10 cellular contexts compared by ENCODE assay signal in the genomic region with DNA sequence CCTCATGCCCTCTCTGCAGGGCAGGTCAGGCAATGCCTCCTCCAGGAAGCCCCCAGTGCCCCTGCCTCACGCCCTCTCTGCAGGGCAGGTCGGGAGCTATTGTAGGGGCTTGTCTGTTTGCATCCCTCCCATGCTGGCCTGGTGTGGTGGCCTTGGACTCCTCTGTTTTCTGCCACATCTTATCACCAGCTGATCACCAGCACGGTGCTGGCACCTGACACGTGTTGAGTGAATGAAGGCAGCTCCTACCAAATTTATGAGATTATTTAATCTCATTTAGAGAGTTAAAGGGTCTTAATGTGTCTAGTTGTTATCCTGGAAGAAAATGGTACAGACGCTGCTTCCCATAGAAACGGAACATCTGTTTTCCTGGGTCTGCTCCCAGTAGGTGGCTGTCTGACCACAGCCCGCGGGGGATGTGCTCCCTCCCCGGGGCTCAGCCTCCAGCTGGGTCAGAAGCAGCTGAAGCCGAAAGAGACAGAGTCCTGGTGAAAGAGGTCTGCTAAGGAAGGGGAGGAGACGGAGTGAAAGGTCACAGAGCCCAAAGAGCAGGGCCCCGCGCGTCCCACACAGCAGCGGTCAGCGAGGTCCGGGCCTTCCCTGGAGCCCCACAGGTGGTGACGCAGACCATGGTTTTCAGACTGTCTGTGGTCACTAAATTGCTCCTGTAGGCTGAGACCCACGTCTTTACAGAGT. TPM values are rescaled to one million over a fixed set of nuclear protein-coding genes. Genes with fewer than 3 reads are reported as not detected.
DNase-seq lines count a peak whose midpoint lies in the region; ATAC-seq and TF ChIP-seq lines count a peak whose summit lies in the region.
"Had no signal": no experiment of that assay in that cellular context is flagged by ENCODE, and none has a peak within 500 bp of the region (broad histone marks: within the 10 kb centered on the region; RNA-seq: fewer than 3 reads in every experiment).

No MANE protein-coding gene starts in this region.

- peaks cover 3% of the 10 kb centered on the region for H3K79me1 ChIP-seq in neuronal stem cell (ENCODE audit: low read depth, low read length)

- H3K14ac ChIP-seq in neuronal stem cell (ENCODE audit: low read length): no peak overlapping the region

- H3K36me3 ChIP-seq in BLaER1 (peaks cover 83% of the 10 kb centered on the region), esophagus squamous epithelium (peaks cover 0 to 41% (median 0%) of the 10 kb centered on the region in 3 donors), neuronal stem cell (replicated peaks in 1 of 2; ENCODE audit: control insufficient read depth in 2 of 2, insufficient read depth in 2 of 2, low read length in 2 of 2) (peaks cover 0 to 75% of the 10 kb centered on the region in 2 donors)

- H3K27ac ChIP-seq in BLaER1 (peak overlapping the region; percentile 45), esophagus squamous epithelium (peak overlapping the region in 3 of 4 donors; percentile 60 to 83 (median 74)), neuronal stem cell (replicated peaks; ENCODE audit: low read length) (peak overlapping the region; percentile 33)
- H3K27ac ChIP-seq: epithelial cell of prostate had no signal

- H2AFZ ChIP-seq in neuronal stem cell (ENCODE audit: low read length): no peak overlapping the region

- H2BK120ac ChIP-seq in neuronal stem cell (ENCODE audit: low read depth, low read length): peak overlapping the region; percentile 88

- intact Hi-C loops in esophagus squamous epithelium (cut with DNase I): no loop called here

- TF ChIP-seq CTCF in esophagus squamous epithelium (IDR thresholded peaks at IDR 0.05): no peak

- H3K4me3 ChIP-seq in BLaER1 (no peak overlapping the region), esophagus squamous epithelium (no peak overlapping the region), neuronal stem cell (ENCODE audit: low read length in 2 of 2) (no peak overlapping the region)

- H2BK5ac ChIP-seq in neuronal stem cell (ENCODE audit: low read length): no peak overlapping the region

- TF ChIP-seq POLR2A in esophagus squamous epithelium (IDR thresholded peaks at IDR 0.05): no peak

- ATAC-seq in GM18498 (IDR thresholded peaks at IDR 0.05; ENCODE audit: unreplicated experiment): no peak
- ATAC-seq in GM19452 (IDR thresholded peaks at IDR 0.05; ENCODE audit: unreplicated experiment): no peak

- peak; percentile 46 for DNase-seq in NCI-H146 treated with DMSO at 0.1 percent for 48 hours (lab: John Stamatoyannopoulos, UW; ENCODE audit: unreplicated experiment)
- no peak for DNase-seq in esophagus squamous epithelium (lab: John Stamatoyannopoulos, UW)
- no peak for DNase-seq in neuronal stem cell (ENCODE audit: low spot score)
- no peak for DNase-seq in NOMO-1 treated with dmso at 0.1 percent for 144 hours (lab: John Stamatoyannopoulos, UW; ENCODE audit: unreplicated experiment)
- no peak for DNase-seq in DMS153 treated with DMSO at 0.1 percent for 48 hours (lab: John Stamatoyannopoulos, UW; ENCODE audit: unreplicated experiment)
- DNase-seq: T1000 had no signal

- H2AK5ac ChIP-seq in neuronal stem cell (ENCODE audit: low read depth, low read length): peak overlapping the region; percentile 81

- H3K9me3 ChIP-seq in BLaER1 (no peaks in the 10 kb centered on the region), esophagus squamous epithelium (no peaks in the 10 kb centered on the region), neuronal stem cell (replicated peaks in 1 of 2; ENCODE audit: control insufficient read depth in 2 of 2, insufficient read depth in 1 of 2, low read depth in 1 of 2, low read length in 2 of 2) (peaks cover 0 to under 1% of the 10 kb centered on the region in 2 donors)

- peak overlapping the region; percentile 92 for H3K18ac ChIP-seq in neuronal stem cell (ENCODE audit: low read length)

- peak overlapping the region; percentile 86 for H2BK15ac ChIP-seq in neuronal stem cell (ENCODE audit: low read length)

- H3K27me3 ChIP-seq in BLaER1 (no peaks in the 10 kb centered on the region), esophagus squamous epithelium (no peaks in the 10 kb centered on the region), neuronal stem cell (ENCODE audit: control insufficient read depth in 3 of 3, insufficient read depth in 3 of 3, low read depth in 1 of 3, low read length in 3 of 3) (peaks cover 0 to 2% (median 0%) of the 10 kb centered on the region in 3 experiments)

- 53 to 59% methylated on average over 13 to 19 of the region's 19 CpGs for WGBS in esophagus squamous epithelium, 2 donors
- no CpG with 5 or more reads among the region's 19 CpGs for WGBS in neuronal stem cell (ENCODE audit: extremely low coverage in 2 of 2, insufficient read length in 2 of 2, insufficient replicate concordance in 1 of 2), 2 donors

- peak overlapping the region; percentile 1 for H3K23ac ChIP-seq in neuronal stem cell (ENCODE audit: low read depth, low read length, poor library complexity)

- H4K8ac ChIP-seq in neuronal stem cell (ENCODE audit: low read depth, low read length): peak overlapping the region; percentile 95

- H3K9ac ChIP-seq in BLaER1: peak overlapping the region; percentile 10; the same call in 1 of the 2 replicates
- peak overlapping the region; percentile 55 for H3K9ac ChIP-seq in neuronal stem cell (ENCODE audit: low read depth, low read length, poor library complexity)

- no peak overlapping the region for H2BK12ac ChIP-seq in neuronal stem cell (ENCODE audit: low read length)

- no peak overlapping the region for H3K4ac ChIP-seq in neuronal stem cell (ENCODE audit: low read length)

- peak overlapping the region; percentile 79 for H3K4me2 ChIP-seq in BLaER1
- peak overlapping the region; percentile 13 for H3K4me2 ChIP-seq in neuronal stem cell (ENCODE audit: insufficient read depth, low read length, poor library complexity, severe bottlenecking)

- H4K20me1 ChIP-seq in BLaER1: peaks cover 86% of the 10 kb centered on the region

- no peak overlapping the region for H4K91ac ChIP-seq in neuronal stem cell (ENCODE audit: low read depth, low read length, poor library complexity)

- H3K4me1 ChIP-seq in BLaER1 (peaks cover 63% of the 10 kb centered on the region), esophagus squamous epithelium (peaks cover 10 to 30% (median 17%) of the 10 kb centered on the region in 3 donors), neuronal stem cell (ENCODE audit: control insufficient read depth in 2 of 2, insufficient read depth in 1 of 2, low read depth in 1 of 2, low read length in 2 of 2) (peaks cover 17 to 20% of the 10 kb centered on the region in 2 donors)

RNA-seq across cellular contexts. Expression of gene C13orf46, which starts 51.7 kb away (rescaled TPM):
- total RNA-seq in esophagus squamous epithelium: not detected
- polyA plus RNA-seq in neuronal stem cell (2013, experiment 1 of 2): 0.03 TPM
- polyA plus RNA-seq in neuronal stem cell (2013, experiment 2 of 2): 0.04 TPM
